In the genomic region with DNA sequence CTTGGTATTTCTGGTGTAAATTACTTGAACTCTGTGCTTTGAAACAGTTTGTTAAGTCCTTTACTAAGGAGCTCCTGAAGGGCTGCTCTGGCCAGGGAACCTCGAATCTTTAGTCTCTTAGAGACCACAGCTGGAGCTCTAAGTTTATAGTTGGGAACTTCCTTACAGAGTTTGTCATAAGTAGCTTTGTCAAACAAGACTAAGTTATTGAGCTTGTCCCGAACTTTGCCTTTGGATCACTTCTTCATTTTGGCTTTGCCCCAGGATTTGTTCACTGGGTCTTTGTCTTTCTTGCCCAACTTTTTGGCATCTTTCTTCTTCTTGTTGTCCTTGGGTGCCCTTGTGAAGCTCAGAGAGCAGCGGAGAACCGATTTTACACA, we compare ENCODE assay signal across 1 cellular context.
TF ChIP-seq lines count a peak whose summit lies in the region.

No MANE protein-coding gene starts in this region.

TF ChIP-seq in SK-N-SH treated with all-trans-retinoic acid at 6 μM for 48 hours, 23 proteins besides CTCF, POLR2A, EP300 and RAD21 (continued from another document):
- TF ChIP-seq CSRNP3 (CRISPR knock-in tag; IDR thresholded peaks at IDR 0.05) (no peak), ZNF70 (CRISPR knock-in tag; IDR thresholded peaks at IDR 0.05) (no peak), CREB5 (CRISPR knock-in tag; IDR thresholded peaks at IDR 0.05; ENCODE audit: low read depth) (no peak)
